In genomic region chr15:81120069-81120468, GRCh38 we compare ENCODE assay signal across 24 cellular contexts. TPM values are rescaled to one million over a fixed set of nuclear protein-coding genes. Genes with fewer than 3 reads are reported as not detected.
DNase-seq lines count a peak whose midpoint lies in the region; ATAC-seq, FAIRE-seq and TF ChIP-seq lines count a peak whose summit lies in the region.
"Had no signal": no experiment of that assay in that cellular context is flagged by ENCODE, and none has a peak within 500 bp of the region (broad histone marks: within the 10 kb centered on the region; RNA-seq: fewer than 3 reads in every experiment).

No MANE protein-coding gene starts in this region.

- TF ChIP-seq POLR2A in K562 (conservative IDR thresholded peaks at IDR 0.05) (no peak), gastroesophageal sphincter (IDR thresholded peaks at IDR 0.05) (no peak)

- H3K27ac ChIP-seq in K562 (ENCODE audit: extremely low read depth, low read depth, low read length), result no peak overlapping the region
- peak overlapping the region; percentile 3 for H3K27ac ChIP-seq in epithelial cell of prostate
- H3K27ac ChIP-seq in gastroesophageal sphincter, result no peak overlapping the region
- H3K27ac ChIP-seq: 22Rv1; BLaER1 treated with 17β-estradiol and CSF1 and Interleukin-3, amounts not matched to agents 10 nM and 100 nM had no signal

- H3K27me3 ChIP-seq in K562 (ENCODE audit: control insufficient read depth in 2 of 2, insufficient read depth in 2 of 2, low read length in 2 of 2), result no peaks in the 10 kb centered on the region
- peaks cover 43% of the 10 kb centered on the region for H3K27me3 ChIP-seq in gastroesophageal sphincter
- H3K27me3 ChIP-seq: BLaER1 treated with 17β-estradiol and CSF1 and Interleukin-3, amounts not matched to agents 10 nM and 100 nM had no signal

- ATAC-seq in K562, result no peak
- no peak for ATAC-seq in gastroesophageal sphincter
- no peak for ATAC-seq in HG02588 (IDR thresholded peaks at IDR 0.05; ENCODE audit: unreplicated experiment)

- no peak for TF ChIP-seq RAD21 in K562 (CRISPR knock-in tag; conservative IDR thresholded peaks at IDR 0.05 in 1 of 2, IDR thresholded peaks at IDR 0.05 in 1 of 2)

- H3K36me3 ChIP-seq in K562 (ENCODE audit: control insufficient read depth, insufficient read depth, low read length) (peaks cover 6% of the 10 kb centered on the region; the same call in 2 of the 3 replicates), gastroesophageal sphincter (no peaks in the 10 kb centered on the region)
- H3K36me3 ChIP-seq: BE2C, HAP-1 had no signal

- H3K9ac ChIP-seq in K562 (ENCODE audit: insufficient read depth in 1 of 2, low read depth in 2 of 2, low read length in 2 of 2), result no peak overlapping the region
- H3K9ac ChIP-seq: BLaER1 treated with 17β-estradiol and CSF1 and Interleukin-3, amounts not matched to agents 10 nM and 100 nM had no signal

- POLR2A ChIA-PET in K562 (lab: Yijun Ruan, JAX), result interaction anchor here (0.8 kb wide), 1 partner anchor 20 kb away, joined by 3 read pairs; no protein-coding TSS in a partner anchor

- H3K79me2 ChIP-seq in K562 (ENCODE audit: control insufficient read depth, insufficient read depth, low read length), result peaks cover 3% of the 10 kb centered on the region; the same call in 1 of the 3 replicates

- in situ Hi-C loops in K562 (cut with MboI), result loop anchor here (25.0 kb wide), 1 partner anchor 658 kb away; no protein-coding TSS in a partner anchor

- H3K4me1 ChIP-seq in K562 (replicated peaks in 1 of 2; ENCODE audit: control insufficient read depth in 2 of 2, insufficient read depth in 2 of 2, low read length in 2 of 2), result no peaks in the 10 kb centered on the region
- peaks cover 0 to 3% (median 0%) of the 10 kb centered on the region in 3 donors for H3K4me1 ChIP-seq in gastroesophageal sphincter
- H3K4me1 ChIP-seq: BE2C, HAP-1 had no signal

- H2AFZ ChIP-seq in K562 (ENCODE audit: low read depth, low read length), result peak overlapping the region; percentile 19; the same call in 1 of the 2 replicates

- no peak for FAIRE-seq in K562 (lab: Jason Lieb, UNC)
- FAIRE-seq: A204.1, D721Med, G401.6, GM12892, H54 had no signal

- no peaks in the 10 kb centered on the region for H4K20me1 ChIP-seq in K562 (replicated peaks; ENCODE audit: control insufficient read depth, insufficient read depth, low read length)
- H4K20me1 ChIP-seq: BLaER1 treated with 17β-estradiol and CSF1 and Interleukin-3, amounts not matched to agents 10 nM and 100 nM had no signal

- TF ChIP-seq EP300 in K562 (IDR thresholded peaks at IDR 0.05; ENCODE audit: low read length) (no peak), gastroesophageal sphincter (IDR thresholded peaks at IDR 0.05) (no peak)

- TF ChIP-seq CTCF in K562 (IDR thresholded peaks at IDR 0.05 in 2 of 3, conservative IDR thresholded peaks at IDR 0.05 in 1 of 3; ENCODE audit: insufficient read depth in 2 of 3, low read depth in 1 of 3, low read length in 3 of 3) (no peak), gastroesophageal sphincter (IDR thresholded peaks at IDR 0.05) (no peak)

- H3K9me3 ChIP-seq in K562 (replicated peaks; ENCODE audit: control insufficient read depth, insufficient read depth, low read depth, low read length) (no peaks in the 10 kb centered on the region), gastroesophageal sphincter (no peaks in the 10 kb centered on the region)
- H3K9me3 ChIP-seq: BE2C, HAP-1 had no signal

- DNase-seq in DMS53 (lab: John Stamatoyannopoulos, UW) (peak; percentile 3), DMS53 treated with DMSO at 0.1 percent for 48 hours (lab: John Stamatoyannopoulos, UW; ENCODE audit: unreplicated experiment) (no peak), K562 (ENCODE audit: extremely low read depth in 1 of 4, low spot score in 3 of 4) (no peak), epithelial cell of prostate (ENCODE audit: low read depth, low spot score) (no peak)
- DNase-seq: ACHN; AML-193; BE2C; CD4-positive, alpha-beta T cell; CD8-positive, alpha-beta memory T cell; DMS 273 treated with DMSO at 0.1 percent for 48 hours; DND-41; GOT3; HFFc6 had no signal

- H3K4me3 ChIP-seq in K562 (no peak overlapping the region), gastroesophageal sphincter (no peak overlapping the region)
- H3K4me3 ChIP-seq: BLaER1 treated with 17β-estradiol and CSF1 and Interleukin-3, amounts not matched to agents 10 nM and 100 nM; HAP-1 had no signal

- H3K4me2 ChIP-seq in K562 (ENCODE audit: insufficient read depth, low read length), result no peak overlapping the region
- H3K4me2 ChIP-seq: BLaER1 treated with 17β-estradiol and CSF1 and Interleukin-3, amounts not matched to agents 10 nM and 100 nM had no signal

- no TSS peak for BruUV-seq in K562 (replicated peaks; lab: Mats Ljungman, UMichigan)

- intact Hi-C loops in K562 (cut with micrococcal nuclease), result no loop called here

- CTCF ChIA-PET in K562 (lab: Yijun Ruan, JAX; ENCODE audit: low intra/inter-chr PET ratio), result no interaction called here

- no peaks in the 10 kb centered on the region for H3K9me1 ChIP-seq in K562 (ENCODE audit: control insufficient read depth, insufficient read depth, low read length)

TF ChIP-seq in K562, 482 proteins besides CTCF, POLR2A, EP300 and RAD21:
- no peak for TF ChIP-seq ZNF124 (CRISPR knock-in tag; IDR thresholded peaks at IDR 0.05)
- TF ChIP-seq MBD2 (IDR thresholded peaks at IDR 0.05; ENCODE audit: borderline replicate concordance, low read depth), result no peak
- TF ChIP-seq, protein P1, sequence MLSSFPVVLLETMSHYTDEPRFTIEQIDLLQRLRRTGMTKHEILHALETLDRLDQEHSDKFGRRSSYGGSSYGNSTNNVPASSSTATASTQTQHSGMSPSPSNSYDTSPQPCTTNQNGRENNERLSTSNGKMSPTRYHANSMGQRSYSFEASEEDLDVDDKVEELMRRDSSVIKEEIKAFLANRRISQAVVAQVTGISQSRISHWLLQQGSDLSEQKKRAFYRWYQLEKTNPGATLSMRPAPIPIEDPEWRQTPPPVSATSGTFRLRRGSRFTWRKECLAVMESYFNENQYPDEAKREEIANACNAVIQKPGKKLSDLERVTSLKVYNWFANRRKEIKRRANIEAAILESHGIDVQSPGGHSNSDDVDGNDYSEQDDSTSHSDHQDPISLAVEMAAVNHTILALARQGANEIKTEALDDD (IDR thresholded peaks at IDR 0.05), result no peak

RNA-seq across cellular contexts. Expression of gene CFAP161, which starts 14.0 kb away (rescaled TPM):
- total RNA-seq in K562 (2011; cell fraction: chromatin; rRNA removed; ENCODE audit: low replicate concordance), result 121 and 131 TPM in 2 replicates
- 46.2 and 49.2 TPM in 2 replicates for total RNA-seq in K562 (2011; cell fraction: nucleolus; rRNA removed)
- 56.2 and 86.6 TPM in 2 replicates for total RNA-seq in K562 (2011; cell fraction: nucleoplasm; rRNA removed)
- total RNA-seq in K562 (2014; rRNA removed), result 32.1 and 52.2 TPM in 2 replicates
- 51.7 and 69.6 TPM in 2 replicates for total RNA-seq in K562 (2014; rRNA removed; fragmentation: Illumina TruSeq; extraction: Trizol)
- 25.8 and 26.5 TPM in 2 replicates for total RNA-seq in K562 (2015; rRNA removed; fragmentation: Illumina TruSeq; extraction: Trizol)
- total RNA-seq in K562 (2021), result 36.3 and 36.5 TPM in 2 replicates
- 11.4 and 75.6 TPM in 2 replicates for polyA plus RNA-seq in K562 (2011; rRNA removed)
- polyA plus RNA-seq in K562 (2011; cell fraction: cytosol; rRNA removed), result 5.0 and 28.2 TPM in 2 replicates
- polyA plus RNA-seq in K562 (2011; cell fraction: nucleus; rRNA removed), result 13.9 and 76.2 TPM in 2 replicates
- 22.9 and 27.3 TPM in 2 replicates for polyA plus RNA-seq in K562 (2012)
- 76.3 and 78.7 TPM in 2 replicates for polyA plus RNA-seq in K562 (2014; fragmentation: Illumina TruSeq; extraction: Trizol)
- 10 to 100 TPM; 78.3 to 83.3 TPM for polyA plus RNA-seq in K562 (2014; fragmentation: Nextera tagmentation; extraction: Ambion mirVana)
- 62.1 and 79.4 TPM in 2 replicates for polyA plus RNA-seq in K562 (2014; rRNA removed)
- polyA minus RNA-seq in K562 (2011; rRNA and poly(A)+ RNA removed), result 10.7 and 54.7 TPM in 2 replicates
- 5.2 and 32.8 TPM in 2 replicates for polyA minus RNA-seq in K562 (2011; cell fraction: cytosol; rRNA and poly(A)+ RNA removed)
- polyA minus RNA-seq in K562 (2011; cell fraction: nucleus; rRNA and poly(A)+ RNA removed), result 12.0 and 40.0 TPM in 2 replicates
- under 1 TPM in 2 of 4 donors, not detected in 2; 0.40 to 0.57 TPM for total RNA-seq in gastroesophageal sphincter
- total RNA-seq: CD4-positive, alpha-beta T cell; CD8-positive, alpha-beta memory T cell had no signal
- polyA plus RNA-seq: CD14-positive monocyte; CD8-positive, alpha-beta memory T cell had no signal

Comparison
In these comparisons a context has a peak if more than half of its experiments do, and no peak if none do; other contexts are left out.
1. RNA of gene CFAP161, which starts 14.0 kb away (total RNA-seq): 25.8 to 131 TPM in K562; 0.40 to 0.57 TPM in gastroesophageal sphincter; every median in the first group is over 10 times any median in the second.